ENCODE assay signal across 20 cellular contexts in the genomic region with DNA sequence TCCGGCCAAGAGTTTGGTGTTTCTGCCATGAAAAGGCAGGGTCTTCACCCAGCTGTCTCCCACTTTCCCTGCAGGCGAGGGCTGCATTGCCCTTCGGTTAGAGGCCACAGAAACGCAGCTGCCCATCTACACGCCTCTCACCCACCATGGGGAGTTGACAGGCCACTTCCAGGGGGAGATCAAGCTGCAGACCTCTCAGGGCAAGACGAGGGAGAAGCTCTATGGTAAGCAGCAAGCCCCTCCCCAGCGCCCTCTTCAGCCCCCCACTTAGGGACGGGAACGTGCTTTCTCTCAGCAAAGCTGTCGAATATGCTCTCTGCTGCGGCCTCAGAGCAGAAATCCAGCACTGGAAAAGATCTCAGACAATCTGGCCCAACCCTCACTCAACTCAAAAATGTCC.
"Had no signal": no experiment of that assay in that cellular context is flagged by ENCODE, and none has a peak within 500 bp of the region (broad histone marks: within the 10 kb centered on the region; RNA-seq: fewer than 3 reads in every experiment).

No MANE protein-coding gene starts in this region.

- H3K9me3 Mint-ChIP-seq: activated CD4-positive, alpha-beta T cell treated with anti-CD3 and anti-CD28 coated beads, Interleukin-2, amount 10 ng/mL, durations not matched to agents 7 days and 5 days; activated T-cell treated with anti-CD3 and anti-CD28 coated beads, Interleukin-2, amount 50 U/mL, for 4 hours; brain; T-helper 1 cell treated with Interleukin-12 subunit alpha and Interleukin-12 subunit beta and Interleukin-4 antibody, amounts not matched to agents 30 μg/mL and 1 μg/mL, for 36 hours had no signal

- H3K36me3 Mint-ChIP-seq: brain had no signal

- DNase-seq: activated CD4-positive, alpha-beta T cell treated with anti-CD3 and anti-CD28 coated beads, Interleukin-2, amount 10 ng/mL, durations not matched to agents 7 days and 5 days; activated CD4-positive, CD25-positive, alpha-beta regulatory T cell treated with anti-CD3 and anti-CD28 coated beads, Interleukin-2, amount 50 U/mL, for 72 hours; activated naive CD4-positive, alpha-beta T cell treated with Interleukin-2 at 50 U/mL for 16 hours; activated T-cell treated with anti-CD3 and anti-CD28 coated beads, Interleukin-2, amount 50 U/mL, for 4 hours; aorta; caudate nucleus; dermis blood vessel endothelial cell; effector CD8-positive, alpha-beta T cell; foreskin melanocyte; midbrain; sigmoid colon; stimulated activated CD4-positive, alpha-beta T cell treated with anti-CD3 and anti-CD28 coated beads, Interleukin-15, amount 100 ng/mL, for 24 hours; stimulated activated CD8-positive, alpha-beta memory T cell treated with anti-CD3 and anti-CD28 coated beads, Interleukin-4, amount 100 ng/mL, for 48 hours; stimulated activated naive CD8-positive, alpha-beta T cell treated with anti-CD3 and anti-CD28 coated beads, Interleukin-15, Interleukin-2, amounts not matched to agents 100 U/mL and 50 U/mL, for 24 hours; upper lobe of right lung had no signal

- H3K4me3 Mint-ChIP-seq: activated CD4-positive, alpha-beta T cell treated with anti-CD3 and anti-CD28 coated beads, Interleukin-2, amount 10 ng/mL, durations not matched to agents 7 days and 5 days; activated T-cell treated with anti-CD3 and anti-CD28 coated beads, Interleukin-2, amount 50 U/mL, for 4 hours; brain; T-helper 1 cell treated with Interleukin-12 subunit alpha and Interleukin-12 subunit beta and Interleukin-4 antibody, amounts not matched to agents 30 μg/mL and 1 μg/mL, for 36 hours had no signal

- H3K27me3 Mint-ChIP-seq: activated CD4-positive, alpha-beta T cell treated with anti-CD3 and anti-CD28 coated beads, Interleukin-2, amount 10 ng/mL, durations not matched to agents 7 days and 5 days; brain had no signal

- H3K27ac Mint-ChIP-seq: activated CD4-positive, alpha-beta T cell treated with anti-CD3 and anti-CD28 coated beads, Interleukin-2, amount 10 ng/mL, durations not matched to agents 7 days and 5 days; T-helper 1 cell treated with Interleukin-12 subunit alpha and Interleukin-12 subunit beta and Interleukin-4 antibody, amounts not matched to agents 30 μg/mL and 1 μg/mL, for 36 hours had no signal

- H3K4me1 ChIP-seq: sigmoid colon, upper lobe of right lung had no signal

- H3K4me3 ChIP-seq: hepatocyte, sigmoid colon, smooth muscle cell, upper lobe of right lung had no signal

- ATAC-seq: activated T-cell treated with anti-CD3 and anti-CD28 coated beads, Interleukin-2, amount 50 U/mL, for 4 hours; stimulated activated naive CD8-positive, alpha-beta T cell treated with anti-CD3 and anti-CD28 coated beads, Interleukin-15, Interleukin-2, amounts not matched to agents 100 U/mL and 50 U/mL, for 24 hours; upper lobe of right lung had no signal

- H3K9me3 ChIP-seq: sigmoid colon, upper lobe of right lung had no signal

- H2AFZ ChIP-seq: hepatocyte had no signal

- H3K79me2 ChIP-seq: hepatocyte had no signal

- H3K4me2 ChIP-seq: hepatocyte, smooth muscle cell had no signal

- H3K27me3 ChIP-seq: hepatocyte, sigmoid colon, upper lobe of right lung had no signal

- H3K27ac ChIP-seq: hepatocyte, sigmoid colon, upper lobe of right lung, VCaP had no signal
